Comparison of ENCODE assay signal across 8 cellular contexts in genomic region chr11:35146074-35146521, GRCh38. TPM values are rescaled to one million over a fixed set of nuclear protein-coding genes. Genes with fewer than 3 reads are reported as not detected.
DNase-seq lines count a peak whose midpoint lies in the region; ATAC-seq, FAIRE-seq and TF ChIP-seq lines count a peak whose summit lies in the region.

No MANE protein-coding gene starts in this region.

- RAD21 ChIA-PET in HCT116 (lab: Charles Lee; ENCODE audit: low non-redundant PET in 1 of 2, low total read pairs in 2 of 2, uncharacterized antibody in 2 of 2, unreplicated experiment in 2 of 2), result no interaction called here

- TF ChIP-seq EP300 in A549 (IDR thresholded peaks at IDR 0.05) (no peak), upper lobe of left lung (IDR thresholded peaks at IDR 0.05) (no peak)

- peaks cover 93% of the 10 kb centered on the region for H3K36me3 Mint-ChIP-seq in activated B cell treated with CpG ODN at 0.5 μM for 24 hours (ENCODE audit: low read depth)

- BruUV-seq in HCT116 (replicated peaks; lab: Mats Ljungman, UMichigan), result no TSS peak

- H3K4me1 Mint-ChIP-seq in activated B cell treated with CpG ODN at 0.5 μM for 24 hours, result peaks cover 98% of the 10 kb centered on the region

- H3K9me3 Mint-ChIP-seq in activated B cell treated with CpG ODN at 0.5 μM for 24 hours, result no peaks in the 10 kb centered on the region

- H3K27ac Mint-ChIP-seq in activated B cell treated with CpG ODN at 0.5 μM for 24 hours, result peak overlapping the region; percentile 90

- H3K4me3 Mint-ChIP-seq in activated B cell treated with CpG ODN at 0.5 μM for 24 hours, result peak overlapping the region; percentile 97

- POLR2A ChIA-PET in A549 (lab: Yijun Ruan, JAX) (no interaction called here), HCT116 (lab: Charles Lee) (interaction anchor here (0.9 to 1.5 kb wide), 3 partner anchors 11 to 136 kb away, joined by 3 to 6 read pairs (median 3); no protein-coding TSS in a partner anchor), activated B cell treated with CpG ODN at 0.5 μM for 24 hours (lab: Charles Lee) (interaction anchor here (0.6 to 2.5 kb wide), 23 partner anchors 9 to 230 kb away, joined by 3 to 17 read pairs (median 6); no protein-coding TSS in a partner anchor)

- no peak for DNase-seq in A549 (ENCODE audit: low read depth in 1 of 2, low spot score in 1 of 2)
- no peak for DNase-seq in HCT116 (ENCODE audit: low read depth, low spot score)
- DNase-seq in activated B cell treated with CpG ODN at 0.5 μM for 24 hours, result no peak
- peak; percentile 94 for DNase-seq in epithelial cell of esophagus (ENCODE audit: low read depth)
- DNase-seq in upper lobe of left lung, result peak in 1 of 2 donors; percentile 77
- DNase-seq in hepatic stellate cell (ENCODE audit: low spot score), result no peak
- no peak for DNase-seq in NOMO-1 treated with dmso at 0.1 percent for 144 hours (lab: John Stamatoyannopoulos, UW; ENCODE audit: unreplicated experiment)
- no peak for DNase-seq in NCI-H524 treated with DMSO at 0.1 percent for 48 hours (lab: John Stamatoyannopoulos, UW)

- WGBS in A549 (ENCODE audit: missing lambda C conversion rate), result 70% methylated on average over 7 of the region's 7 CpGs
- 55 to 62% methylated on average over 7 of the region's 7 CpGs for WGBS in upper lobe of left lung, 2 donors

- peaks cover 86% of the 10 kb centered on the region for H3K4me1 ChIP-seq in A549
- H3K4me1 ChIP-seq in HCT116 (ENCODE audit: control insufficient read depth in 1 of 2, insufficient read depth in 2 of 2, low read length in 2 of 2), result peaks cover 64 to 94% of the 10 kb centered on the region in 2 experiments
- H3K4me1 ChIP-seq in upper lobe of left lung, result peaks cover 40 to 77% (median 65%) of the 10 kb centered on the region in 4 donors

- H3K27me3 Mint-ChIP-seq in activated B cell treated with CpG ODN at 0.5 μM for 24 hours, result no peaks in the 10 kb centered on the region

- no peak for TF ChIP-seq POLR2A in A549 (IDR thresholded peaks at IDR 0.05; ENCODE audit: low read length)
- no peak for TF ChIP-seq POLR2A in HCT116 (IDR thresholded peaks at IDR 0.05; ENCODE audit: borderline replicate concordance, extremely low read depth, insufficient read depth, insufficient read length)
- no peak for TF ChIP-seq POLR2A in upper lobe of left lung (IDR thresholded peaks at IDR 0.05)

- no peak overlapping the region for H2AFZ ChIP-seq in HCT116 (ENCODE audit: low read depth, low read length, poor library complexity, severe bottlenecking)

- H3K27ac ChIP-seq in A549, result peak overlapping the region; percentile 77 to 85; a peak in 3 of 6 replicates
- H3K27ac ChIP-seq in HCT116 (ENCODE audit: low read depth, low read length), result peak overlapping the region; percentile 28; the same call in 1 of the 2 replicates
- H3K27ac ChIP-seq in upper lobe of left lung, result peak overlapping the region in 3 of 4 donors; percentile 73 to 93 (median 77)

- no peaks in the 10 kb centered on the region for H3K9me3 ChIP-seq in A549
- no peaks in the 10 kb centered on the region for H3K9me3 ChIP-seq in HCT116 (ENCODE audit: control insufficient read depth in 1 of 2, insufficient read depth in 1 of 2, low read depth in 1 of 2, low read length in 2 of 2)
- no peaks in the 10 kb centered on the region for H3K9me3 ChIP-seq in upper lobe of left lung

- TF ChIP-seq CTCF in A549 (IDR thresholded peaks at IDR 0.05) (no peak), HCT116 (IDR thresholded peaks at IDR 0.05 in 2 of 3, conservative IDR thresholded peaks at IDR 0.05 in 1 of 3; ENCODE audit: borderline replicate concordance in 1 of 3, insufficient read depth in 1 of 3, low read depth in 2 of 3, low read length in 2 of 3) (no peak), activated B cell treated with CpG ODN at 0.5 μM for 24 hours (IDR thresholded peaks at IDR 0.05) (no peak), epithelial cell of esophagus (IDR thresholded peaks at IDR 0.05; ENCODE audit: insufficient read depth, low read depth, low read length, missing control alignments) (no peak), upper lobe of left lung (IDR thresholded peaks at IDR 0.05) (no peak)

- peaks cover 19% of the 10 kb centered on the region; the same call in 1 of the 2 replicates for H4K20me1 ChIP-seq in HCT116 (ENCODE audit: insufficient read depth)

- intact Hi-C loops in HCT116 (cut with micrococcal nuclease), result no loop called here
- intact Hi-C loops in activated B cell treated with CpG ODN at 0.5 μM for 24 hours (cut with micrococcal nuclease), result loop anchor here (1.0 kb wide), 1 partner anchor 9 kb away; no protein-coding TSS in a partner anchor

- H3K9ac ChIP-seq in HCT116 (ENCODE audit: low read length), result peak overlapping the region; percentile 55; the same call in 1 of the 2 replicates

- CTCF ChIA-PET in A549 (lab: Yijun Ruan, JAX), result interaction anchor here (0.8 to 1.6 kb wide), 7 partner anchors 11 to 246 kb away, joined by 3 to 7 read pairs (median 3); no protein-coding TSS in a partner anchor
- CTCF ChIA-PET in HCT116 (lab: Charles Lee), result interaction anchor here (0.7 kb wide), 1 partner anchor 11 kb away, joined by 3 read pairs; no protein-coding TSS in a partner anchor
- CTCF ChIA-PET in activated B cell treated with CpG ODN at 0.5 μM for 24 hours (lab: Charles Lee), result interaction anchor here (1.2 to 1.6 kb wide), 3 partner anchors 16 to 148 kb away, joined by 3 to 8 read pairs (median 4); no protein-coding TSS in a partner anchor

- H3K27me3 ChIP-seq in HCT116 (ENCODE audit: insufficient read depth, low read length) (no peaks in the 10 kb centered on the region), upper lobe of left lung (no peaks in the 10 kb centered on the region)

- no peak for ATAC-seq in A549
- ATAC-seq in HCT116, result no peak
- peak; percentile 7 for ATAC-seq in activated B cell treated with CpG ODN at 0.5 μM for 24 hours (ENCODE audit: low read depth)
- ATAC-seq in upper lobe of left lung (ENCODE audit: low FRiP score in 2 of 2), result no peak

- H3K9me2 ChIP-seq in HCT116 (ENCODE audit: insufficient read depth), result no peaks in the 10 kb centered on the region

- H3K4me2 ChIP-seq in A549, result peak overlapping the region; percentile 98
- peak overlapping the region; percentile 99 for H3K4me2 ChIP-seq in HCT116 (ENCODE audit: low read length)

- H3K36me3 ChIP-seq in HCT116 (ENCODE audit: control insufficient read depth in 1 of 2, insufficient read depth in 2 of 2, low read length in 2 of 2) (peaks cover 9 to 38% of the 10 kb centered on the region in 2 experiments; a peak in 3 of 4 replicates), upper lobe of left lung (no peaks in the 10 kb centered on the region)

- H3K4me3 ChIP-seq in A549, result no peak overlapping the region
- H3K4me3 ChIP-seq in HCT116 (replicated peaks in 1 of 2; ENCODE audit: low read depth in 1 of 2, low read length in 2 of 2), result no peak overlapping the region
- H3K4me3 ChIP-seq in epithelial cell of esophagus (ENCODE audit: low read length), result no peak overlapping the region
- no peak overlapping the region for H3K4me3 ChIP-seq in upper lobe of left lung

- no peak for TF ChIP-seq RAD21 in A549 (conservative IDR thresholded peaks at IDR 0.05 in 1 of 2, IDR thresholded peaks at IDR 0.05 in 1 of 2)
- no peak for TF ChIP-seq RAD21 in HCT116 (IDR thresholded peaks at IDR 0.05; ENCODE audit: low read depth)

- peaks cover 99% of the 10 kb centered on the region for H3K79me2 ChIP-seq in HCT116 (ENCODE audit: insufficient read depth, low read length)

- FAIRE-seq in A549 (lab: Jason Lieb, UNC), result no peak

TF ChIP-seq in A549, 52 proteins besides CTCF, POLR2A, EP300 and RAD21 (continues in another document):
- TF ChIP-seq ESRRA (IDR thresholded peaks at IDR 0.05; ENCODE audit: borderline replicate concordance, low read length) (no peak), ATOH8 (CRISPR knock-in tag; IDR thresholded peaks at IDR 0.05; ENCODE audit: low read depth) (no peak), POLR2AphosphoS2 (conservative IDR thresholded peaks at IDR 0.05; ENCODE audit: low read length) (no peak), FOSL2 (IDR thresholded peaks at IDR 0.05) (no peak), FOSL2 (CRISPR knock-in tag; IDR thresholded peaks at IDR 0.05) (no peak), ZSCAN20 (CRISPR knock-in tag; IDR thresholded peaks at IDR 0.05) (no peak), NPAS2 (CRISPR knock-in tag; IDR thresholded peaks at IDR 0.05; ENCODE audit: borderline replicate concordance) (no peak), RARB (CRISPR knock-in tag; IDR thresholded peaks at IDR 0.05) (no peak)

TF ChIP-seq in HCT116, 20 proteins besides CTCF, POLR2A, EP300 and RAD21:
- 0 out of 2 replicates have a peak, but pooled peaks have one; percentile 12 for TF ChIP-seq POLR2AphosphoS5 (IDR thresholded peaks at IDR 0.05; ENCODE audit: low read depth, low read length)
- no peak for TF ChIP-seq EZH2 (IDR thresholded peaks at IDR 0.05)
TF ChIP-seq in HCT116: peak in this region for 1.

RNA-seq across cellular contexts. Expression of gene CD44, which starts 7.1 kb away (rescaled TPM):
- polyA plus RNA-seq in A549 (2011; rRNA removed) (309 and 350 TPM in 2 replicates), A549 (2017; fragmentation: RNase III; extraction: RNeasy Plus Mini Kit Qiagen cat#74134 plus additional on column Dnase treatment) (545 to 587 TPM (median 585 TPM) in 3 replicates)
- polyA plus RNA-seq in A549 (2012; cell fraction: cytosol; rRNA removed), result 153 and 218 TPM in 2 replicates
- 265 and 417 TPM in 2 replicates for polyA plus RNA-seq in A549 (2012; cell fraction: nucleus; rRNA removed)
- 385 and 445 TPM in 2 replicates for polyA minus RNA-seq in A549 (2011; rRNA and poly(A)+ RNA removed)
- total RNA-seq in HCT116 (2021; ENCODE audit: unreplicated experiment) (742 TPM), activated B cell treated with CpG ODN at 0.5 μM for 24 hours (1,441 and 1,546 TPM in 2 replicates), upper lobe of left lung (100 to 1,000 TPM; 454 to 696 (median 551) TPM)
- polyA plus RNA-seq in HCT116 (2012), result 668 and 736 TPM in 2 replicates

Comparison
In these comparisons a context has a peak if more than half of its experiments do, and no peak if none do; other contexts are left out.
1. H3K27ac ChIP-seq: peak in every context shown above with its lines; median percentile 81 in A549; 77 in upper lobe of left lung; 28 in HCT116.